ENCODE assay signal across 8 cellular contexts in the genomic region with DNA sequence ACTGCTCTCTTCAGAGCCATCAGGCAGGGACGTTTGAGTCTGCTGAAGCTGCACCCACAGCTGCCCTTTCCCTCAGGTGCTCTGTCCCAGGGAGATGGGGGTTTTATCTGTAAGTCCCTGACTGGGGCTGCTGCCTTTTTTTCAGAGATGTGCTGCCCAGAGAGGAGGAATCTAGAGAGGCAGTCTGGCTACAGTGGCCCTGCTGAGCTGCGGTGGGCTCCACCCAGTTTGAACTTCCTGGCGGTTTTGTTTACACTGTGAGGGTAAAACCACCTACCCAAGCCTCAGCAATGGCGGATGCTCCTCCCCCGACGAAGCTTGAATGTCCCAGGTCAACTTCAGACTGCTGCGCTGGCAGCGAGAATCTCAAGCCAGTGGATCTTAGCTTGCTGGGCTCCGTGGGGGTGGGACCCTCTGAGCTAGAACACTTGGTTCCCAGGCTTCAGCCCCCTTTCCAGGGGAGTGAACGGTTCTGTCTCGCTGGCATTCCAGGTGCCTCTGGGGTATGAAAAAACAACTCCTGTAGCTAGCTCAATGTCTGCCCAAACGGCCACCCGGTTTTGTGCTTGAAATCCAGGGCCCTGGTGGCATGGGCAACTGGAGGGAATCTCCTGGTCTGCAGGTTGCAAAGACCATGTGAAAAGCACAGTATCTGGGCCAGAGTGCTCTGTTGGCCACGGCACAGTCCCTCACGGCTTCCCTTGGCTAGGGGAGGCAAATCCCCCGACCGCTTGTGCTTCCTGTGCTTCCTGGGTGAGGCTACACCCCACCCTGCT. TPM values are rescaled to one million over a fixed set of nuclear protein-coding genes. Genes with fewer than 3 reads are reported as not detected.
DNase-seq lines count a peak whose midpoint lies in the region; ATAC-seq and TF ChIP-seq lines count a peak whose summit lies in the region.

No MANE protein-coding gene starts in this region.

- no peaks in the 10 kb centered on the region for H3K27me3 ChIP-seq in CD4-positive, alpha-beta T cell (ENCODE audit: control insufficient read depth, insufficient read depth, low read length)
- no peaks in the 10 kb centered on the region for H3K27me3 ChIP-seq in gastrocnemius medialis
- no peaks in the 10 kb centered on the region for H3K27me3 ChIP-seq in HAP-1 (ENCODE audit: low read depth)
- no peaks in the 10 kb centered on the region for H3K27me3 ChIP-seq in prostate gland (replicated peaks; ENCODE audit: insufficient read depth)

- peaks cover 12 to 16% of the 10 kb centered on the region in 2 donors for H3K4me1 ChIP-seq in gastrocnemius medialis
- peaks cover 15% of the 10 kb centered on the region for H3K4me1 ChIP-seq in HAP-1
- no peaks in the 10 kb centered on the region for H3K4me1 ChIP-seq in prostate gland (replicated peaks)

- in situ Hi-C loops in gastrocnemius medialis (cut with MboI; ENCODE audit: low sequenced_read_pairs in 4 of 4), result no loop called here
- in situ Hi-C loops in HAP-1 (cut with MboI; ENCODE audit: low sequenced_read_pairs), result no loop called here

- H3K4me1 Mint-ChIP-seq in CD4-positive, alpha-beta T cell (ENCODE audit: low read depth), result peaks cover 44% of the 10 kb centered on the region
- H3K4me1 Mint-ChIP-seq in activated T-cell treated with anti-CD3 and anti-CD28 coated beads, Interleukin-2, amount 50 U/mL, for 72 hours (ENCODE audit: low read depth), result peaks cover 16% of the 10 kb centered on the region

- WGBS in prostate gland, result 66% methylated on average over 17 of the region's 17 CpGs

- no peaks in the 10 kb centered on the region for H3K27me3 Mint-ChIP-seq in CD4-positive, alpha-beta T cell
- H3K27me3 Mint-ChIP-seq in activated T-cell treated with anti-CD3 and anti-CD28 coated beads, Interleukin-2, amount 50 U/mL, for 72 hours (ENCODE audit: low read depth), result no peaks in the 10 kb centered on the region

- H3K36me3 ChIP-seq in gastrocnemius medialis (no peaks in the 10 kb centered on the region), HAP-1 (replicated peaks) (no peaks in the 10 kb centered on the region), prostate gland (no peaks in the 10 kb centered on the region)

- TF ChIP-seq CTCF in CD4-positive, alpha-beta T cell (IDR thresholded peaks at IDR 0.05), result no peak
- TF ChIP-seq CTCF in gastrocnemius medialis (IDR thresholded peaks at IDR 0.05 in 4 of 5, conservative IDR thresholded peaks at IDR 0.05 in 1 of 5) (no peak), prostate gland (IDR thresholded peaks at IDR 0.05) (no peak)

- H3K9me3 Mint-ChIP-seq in CD4-positive, alpha-beta T cell, result peaks cover 17% of the 10 kb centered on the region
- peaks cover 16 to 28% of the 10 kb centered on the region in 2 donors for H3K9me3 Mint-ChIP-seq in activated T-cell treated with anti-CD3 and anti-CD28 coated beads, Interleukin-2, amount 50 U/mL, for 72 hours

- POLR2A ChIA-PET in CD4-positive, alpha-beta T cell (lab: Charles Lee), result interaction anchor here (0.6 to 3.7 kb wide), 30 partner anchors 8 to 971 kb away, joined by 3 to 80 read pairs (median 5); partner anchors contain the start of genes EIF4A2, RPL39L, ST6GAL1 and TRA2B

- peak; percentile 68 to 84 (median 80) for DNase-seq in CD4-positive, alpha-beta T cell
- DNase-seq in OCI-M1 (lab: John Stamatoyannopoulos, UW) (peak; percentile 12), gastrocnemius medialis (peak in 1 of 2 donors; percentile 28), HAP-1 (ENCODE audit: low spot score in 2 of 2) (no peak), prostate gland (ENCODE audit: low spot score) (no peak)
- DNase-seq in activated T-cell treated with anti-CD3 and anti-CD28 coated beads, Interleukin-2, amount 50 U/mL, for 72 hours, result peak; percentile 83

- ATAC-seq in CD4-positive, alpha-beta T cell (ENCODE audit: poor library complexity), result peak; percentile 93
- ATAC-seq in activated T-cell treated with anti-CD3 and anti-CD28 coated beads, Interleukin-2, amount 50 U/mL, for 72 hours (replicated peaks in 1 of 2), result peak; percentile 90 to 94
- no peak for ATAC-seq in gastrocnemius medialis
- no peak for ATAC-seq in GM18511 (IDR thresholded peaks at IDR 0.05; ENCODE audit: unreplicated experiment)
- ATAC-seq in HG03159 (IDR thresholded peaks at IDR 0.05; ENCODE audit: unreplicated experiment), result no peak

- peaks cover 7% of the 10 kb centered on the region for H3K9me3 ChIP-seq in CD4-positive, alpha-beta T cell (ENCODE audit: control insufficient read depth, low read length)
- H3K9me3 ChIP-seq in gastrocnemius medialis, result no peaks in the 10 kb centered on the region
- peaks cover 5% of the 10 kb centered on the region; the same call in 1 of the 2 replicates for H3K9me3 ChIP-seq in HAP-1
- H3K9me3 ChIP-seq in prostate gland, result no peaks in the 10 kb centered on the region

- TF ChIP-seq POLR2A in gastrocnemius medialis (IDR thresholded peaks at IDR 0.05) (no peak), prostate gland (IDR thresholded peaks at IDR 0.05) (no peak)

- H3K27ac Mint-ChIP-seq in CD4-positive, alpha-beta T cell, result peak overlapping the region; percentile 98
- peak overlapping the region; percentile 58 for H3K27ac Mint-ChIP-seq in activated T-cell treated with anti-CD3 and anti-CD28 coated beads, Interleukin-2, amount 50 U/mL, for 72 hours

- H3K4me3 Mint-ChIP-seq in CD4-positive, alpha-beta T cell, result peak overlapping the region; percentile 81
- H3K4me3 Mint-ChIP-seq in activated T-cell treated with anti-CD3 and anti-CD28 coated beads, Interleukin-2, amount 50 U/mL, for 72 hours, result peak overlapping the region; percentile 62 to 70

- peaks cover 72% of the 10 kb centered on the region for H3K36me3 Mint-ChIP-seq in CD4-positive, alpha-beta T cell (ENCODE audit: low read depth)
- H3K36me3 Mint-ChIP-seq in activated T-cell treated with anti-CD3 and anti-CD28 coated beads, Interleukin-2, amount 50 U/mL, for 72 hours (ENCODE audit: insufficient read depth in 2 of 2), result peaks cover 26 to 44% of the 10 kb centered on the region in 2 donors

- H3K4me3 ChIP-seq in gastrocnemius medialis, result no peak overlapping the region
- no peak overlapping the region for H3K4me3 ChIP-seq in HAP-1
- no peak overlapping the region for H3K4me3 ChIP-seq in prostate gland

- intact Hi-C loops in CD4-positive, alpha-beta T cell (cut with DNase I, micrococcal nuclease), result loop anchor here in 1 of 2 experiments (2.0 kb wide), 1 partner anchor 22 kb away; the partner anchor contains the start of gene ST6GAL1
- intact Hi-C loops in gastrocnemius medialis (cut with DNase I; ENCODE audit: low total_unique reads) (no loop called here), prostate gland (cut with DNase I) (no loop called here)

- CTCF ChIA-PET in CD4-positive, alpha-beta T cell (lab: Charles Lee), result interaction anchor here (1.5 kb wide), 2 partner anchors 22 to 60 kb away, joined by 4 to 8 read pairs; no protein-coding TSS in a partner anchor

- H3K27ac ChIP-seq in CD4-positive, alpha-beta T cell (ENCODE audit: low read depth, low read length), result peak overlapping the region; percentile 64
- H3K27ac ChIP-seq in gastrocnemius medialis (peak overlapping the region in 3 of 4 donors; percentile 6 to 85 (median 85)), prostate gland (no peak overlapping the region)

RNA-seq across cellular contexts. Expression of gene ST6GAL1, which starts 21.1 kb away (rescaled TPM):
- total RNA-seq in CD4-positive, alpha-beta T cell, result 10 to 100 TPM; 27.6 to 29.1 TPM
- 100 to 1,000 TPM in 1 of 2 donors, 10 to 100 TPM in 1; 98.1 to 104 TPM for total RNA-seq in activated T-cell treated with anti-CD3 and anti-CD28 coated beads, Interleukin-2, amount 50 U/mL, for 72 hours
- total RNA-seq in gastrocnemius medialis (10 to 100 TPM; 11.1 to 29.8 (median 18.6) TPM), prostate gland (100 to 1,000 TPM; 101 to 225 TPM)

Comparison
In these comparisons a context has a peak if more than half of its experiments do, and no peak if none do; other contexts are left out.
1. ATAC-seq: peak in CD4-positive, alpha-beta T cell (single experiment) and activated T-cell treated with anti-CD3 and anti-CD28 coated beads, Interleukin-2, amount 50 U/mL, for 72 hours (2 of 2); none in gastrocnemius medialis (0 of 2), GM18511 (single experiment) and HG03159 (single experiment).
2. DNase-seq: peak in CD4-positive, alpha-beta T cell (10 of 10), OCI-M1 (single experiment) and activated T-cell treated with anti-CD3 and anti-CD28 coated beads, Interleukin-2, amount 50 U/mL, for 72 hours (2 of 2); none in HAP-1 (0 of 2) and prostate gland (single experiment).
3. H3K27ac ChIP-seq: peak in CD4-positive, alpha-beta T cell (single experiment) and gastrocnemius medialis (3 of 4); none in prostate gland (0 of 2).